7 cellular contexts compared by ENCODE assay signal in genomic region chr14:106592115-106592852, GRCh38.
A peak's percentile ranks its signal among the peaks of the same experiment; 100 is the strongest.
DNase-seq lines count a peak whose midpoint lies in the region; ATAC-seq and TF ChIP-seq lines count a peak whose summit lies in the region.
"Not testable (repeated sequence)": the region's sequence is repeated elsewhere in the genome, so short reads cannot be mapped to it uniquely, and the experiment has no call there.

No MANE protein-coding gene starts in this region.

- not testable (repeated sequence) for H3K4me2 ChIP-seq in MM.1S (ENCODE audit: low read depth, low read length)

- H3F3A ChIP-seq in MM.1S (ENCODE audit: insufficient read depth, low read length) = not testable (repeated sequence)

- not testable (repeated sequence) for H3K4me1 Mint-ChIP-seq in activated CD8-positive, alpha-beta memory T cell treated with anti-CD3 and anti-CD28 coated beads, Interleukin-2, amount 10 ng/mL, durations not matched to agents 7 days and 5 days

- peaks cover 62% of the 10 kb centered on the region for H3K27me3 Mint-ChIP-seq in activated CD8-positive, alpha-beta memory T cell treated with anti-CD3 and anti-CD28 coated beads, Interleukin-2, amount 10 ng/mL, durations not matched to agents 7 days and 5 days

- H3K4me3 Mint-ChIP-seq in activated CD8-positive, alpha-beta memory T cell treated with anti-CD3 and anti-CD28 coated beads, Interleukin-2, amount 10 ng/mL, durations not matched to agents 7 days and 5 days = not testable (repeated sequence)

- H3K36me3 ChIP-seq in MM.1S (replicated peaks; ENCODE audit: insufficient read depth, low read length) = not testable (repeated sequence)

- CTCF ChIA-PET in GM10248 (lab: Yijun Ruan, JAX) = interaction anchor here (0.7 to 8.8 kb wide), 18 partner anchors 9 to 239 kb away, joined by 3 to 90 read pairs (median 6); no protein-coding TSS in a partner anchor
- CTCF ChIA-PET in activated CD8-positive, alpha-beta memory T cell treated with anti-CD3 and anti-CD28 coated beads, Interleukin-2, amount 10 ng/mL, durations not matched to agents 7 days and 5 days (lab: Charles Lee) = interaction anchor here (0.6 to 2.0 kb wide), 4 partner anchors 31 to 393 kb away, joined by 3 to 5 read pairs (median 3); no protein-coding TSS in a partner anchor

- H3K9ac ChIP-seq in MM.1S (ENCODE audit: low read length) = not testable (repeated sequence)

- H3K27ac Mint-ChIP-seq in activated CD8-positive, alpha-beta memory T cell treated with anti-CD3 and anti-CD28 coated beads, Interleukin-2, amount 10 ng/mL, durations not matched to agents 7 days and 5 days = not testable (repeated sequence)

- H4K20me1 ChIP-seq in MM.1S (ENCODE audit: insufficient read depth, low read length) = not testable (repeated sequence)

- H3K4me1 ChIP-seq in MM.1S (ENCODE audit: low read length) = not testable (repeated sequence)

- not testable (repeated sequence) for H3K9me3 Mint-ChIP-seq in activated CD8-positive, alpha-beta memory T cell treated with anti-CD3 and anti-CD28 coated beads, Interleukin-2, amount 10 ng/mL, durations not matched to agents 7 days and 5 days (ENCODE audit: low read depth)

- not testable (repeated sequence) for ATAC-seq in activated CD8-positive, alpha-beta memory T cell treated with anti-CD3 and anti-CD28 coated beads, Interleukin-2, amount 10 ng/mL, durations not matched to agents 7 days and 5 days

- TF ChIP-seq CTCF in GM10248 (IDR thresholded peaks at IDR 0.05; ENCODE audit: control extremely low read depth, extremely low read depth, low read depth, missing control alignments) = peak; percentile 51
- peak; percentile 27; the same call in 1 of the 2 replicates for TF ChIP-seq CTCF in MM.1S (IDR thresholded peaks at IDR 0.05; ENCODE audit: low read length)

- not testable (repeated sequence) for H2AFZ ChIP-seq in MM.1S (ENCODE audit: low read length)

- H3K79me2 ChIP-seq in MM.1S (ENCODE audit: low read length) = not testable (repeated sequence)

- H3K9me2 ChIP-seq in MM.1S (replicated peaks; ENCODE audit: insufficient read depth, low read length) = not testable (repeated sequence)

- not testable (repeated sequence) for H3K27me3 ChIP-seq in MM.1S (replicated peaks; ENCODE audit: insufficient read depth, low read length)

- H3K36me3 Mint-ChIP-seq in activated CD8-positive, alpha-beta memory T cell treated with anti-CD3 and anti-CD28 coated beads, Interleukin-2, amount 10 ng/mL, durations not matched to agents 7 days and 5 days = not testable (repeated sequence)

- H3K4me3 ChIP-seq in MM.1S (ENCODE audit: low read length) = not testable (repeated sequence)

- POLR2A ChIA-PET in GM10248 (lab: Yijun Ruan, JAX) = not testable (repeated sequence)

- H3K27ac ChIP-seq in MM.1S (ENCODE audit: low read length) = not testable (repeated sequence)

- not testable (repeated sequence) for DNase-seq in GM10248 (ENCODE audit: extremely low spot score); MM.1S
- peak; percentile 42 for DNase-seq in UCSD-AML1 (lab: John Stamatoyannopoulos, UW; ENCODE audit: unreplicated experiment)
- peak; percentile 82 for DNase-seq in activated CD8-positive, alpha-beta memory T cell treated with anti-CD3 and anti-CD28 coated beads, Interleukin-2, amount 10 ng/mL, durations not matched to agents 7 days and 5 days
- DNase-seq in activated naive CD4-positive, alpha-beta T cell (lab: John Stamatoyannopoulos, UW) = peak; percentile 53 to 73 (median 62)
- peak; percentile 84 for DNase-seq in stimulated activated CD4-positive, alpha-beta T cell treated with anti-CD3 and anti-CD28 coated beads, Interleukin-12 subunit alpha, Interleukin-12 subunit beta, amount 100 ng/mL, for 4 hours
- peak; percentile 66 for DNase-seq in stimulated activated CD8-positive, alpha-beta memory T cell treated with anti-CD3 and anti-CD28 coated beads, Interleukin-15, amount 100 ng/mL, for 24 hours (ENCODE audit: low read depth)

- H3K9me3 ChIP-seq in MM.1S (replicated peaks; ENCODE audit: insufficient read depth, low read length) = not testable (repeated sequence)
